Comparison of ENCODE assay signal across 5 cellular contexts in genomic region chr1:161512636-161513447, GRCh38. TPM values are rescaled to one million over a fixed set of nuclear protein-coding genes. Genes with fewer than 3 reads are reported as not detected.
"Had no signal": no experiment of that assay in that cellular context is flagged by ENCODE, and none has a peak within 500 bp of the region (broad histone marks: within the 10 kb centered on the region; RNA-seq: fewer than 3 reads in every experiment).

No MANE protein-coding gene starts in this region.

RNA-seq across cellular contexts. Expression of gene FCGR2A, which starts 7.6 kb away (rescaled TPM):
- total RNA-seq: activated naive CD4-positive, alpha-beta T cell treated with anti-CD3 and anti-CD28 coated beads for 36 hours; mammary epithelial cell; neural crest cell; progenitor cell of endocrine pancreas had no signal

RNA-seq across cellular contexts. Expression of gene HSPA6, which starts 11.5 kb away (rescaled TPM):
- total RNA-seq: neural crest cell, progenitor cell of endocrine pancreas had no signal

RNA-seq across cellular contexts. Expression of gene FCGR3A, which starts 36.8 kb away (rescaled TPM):
- total RNA-seq: dermis microvascular lymphatic vessel endothelial cell, mammary epithelial cell, neural crest cell, progenitor cell of endocrine pancreas had no signal
- polyA plus RNA-seq: mammary epithelial cell had no signal
